In the genomic region with DNA sequence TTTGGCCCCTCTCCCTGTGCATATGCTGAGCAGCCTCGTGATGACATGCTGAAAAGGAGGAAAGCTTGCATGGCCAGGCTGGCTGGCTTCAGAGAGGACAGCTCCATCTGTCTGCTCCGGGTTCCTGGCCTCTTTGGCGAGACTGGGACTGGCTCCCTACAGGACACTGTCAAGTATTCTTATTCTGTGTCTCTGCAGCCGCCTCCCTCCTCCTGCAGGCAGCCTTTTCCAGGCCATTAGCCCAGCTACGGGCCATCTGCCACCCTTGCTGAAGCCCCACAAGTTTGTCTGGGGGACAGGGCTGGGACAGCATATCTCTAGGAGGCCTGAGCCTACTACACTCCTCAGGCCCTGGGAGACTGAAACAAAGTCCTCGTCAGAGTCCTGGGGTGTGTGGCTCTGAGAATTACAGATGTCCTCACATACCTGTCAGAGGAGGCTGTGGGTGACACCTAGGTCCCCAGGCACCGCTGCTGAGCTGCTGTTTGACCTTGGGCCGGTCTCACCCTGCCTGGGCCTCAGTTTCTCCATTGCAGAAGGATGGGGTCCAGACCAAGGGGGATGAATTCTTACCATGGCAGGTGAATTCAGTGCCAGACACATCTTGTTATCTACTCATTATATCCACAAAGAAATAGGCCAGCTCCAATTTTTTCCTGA, we compare ENCODE assay signal across 17 cellular contexts. TPM values are rescaled to one million over a fixed set of nuclear protein-coding genes. Genes with fewer than 3 reads are reported as not detected.
DNase-seq lines count a peak whose midpoint lies in the region; ATAC-seq, FAIRE-seq and TF ChIP-seq lines count a peak whose summit lies in the region.
"Had no signal": no experiment of that assay in that cellular context is flagged by ENCODE, and none has a peak within 500 bp of the region (broad histone marks: within the 10 kb centered on the region; RNA-seq: fewer than 3 reads in every experiment).

No MANE protein-coding gene starts in this region.

- intact Hi-C loops in left ventricle myocardium inferior (cut with micrococcal nuclease) = no loop called here
- intact Hi-C loops in kidney (cut with DNase I) = no loop called here
- intact Hi-C loops in aorta (cut with DNase I) = no loop called here

- peaks cover 34% of the 10 kb centered on the region for H3K27me3 ChIP-seq in left ventricle myocardium inferior (ENCODE audit: low read depth)
- peaks cover 0 to 13% of the 10 kb centered on the region in 2 donors for H3K27me3 ChIP-seq in right atrium auricular region
- peaks cover 6% of the 10 kb centered on the region for H3K27me3 ChIP-seq in WERI-Rb-1 (ENCODE audit: insufficient read depth, low read depth, severe bottlenecking)
- no peaks in the 10 kb centered on the region for H3K27me3 ChIP-seq in aorta (ENCODE audit: control insufficient read depth in 1 of 2, insufficient read depth in 2 of 2, low read length in 1 of 2)
- peaks cover 4% of the 10 kb centered on the region for H3K27me3 ChIP-seq in mesendoderm (ENCODE audit: insufficient read depth, low read length, poor library complexity)
- H3K27me3 ChIP-seq: MG63 had no signal

- no peak overlapping the region for H3K4ac ChIP-seq in mesendoderm (ENCODE audit: low read depth, low read length)

- ATAC-seq in aorta (ENCODE audit: low FRiP score) (no peak), GM21723 (IDR thresholded peaks at IDR 0.05; ENCODE audit: unreplicated experiment) (no peak)
- ATAC-seq: A549 had no signal

- DNase-seq in left ventricle myocardium inferior (peak; percentile 1), right atrium auricular region (ENCODE audit: low spot score) (no peak), WERI-Rb-1 (peak; percentile 54), kidney (peak; percentile 43), aorta (peak; percentile 21 to 51), NCI-H2227 treated with DMSO at 0.1 percent for 48 hours (lab: John Stamatoyannopoulos, UW) (no peak), mesendoderm (no peak)
- DNase-seq: H9, Karpas-422, MG63, NCI-H1092, NCI-H69, SJCRH30 had no signal

- H2AK5ac ChIP-seq in mesendoderm (ENCODE audit: low read length) = no peak overlapping the region

- H3K56ac ChIP-seq in mesendoderm (ENCODE audit: low read length) = no peak overlapping the region

- no peak overlapping the region for H2BK120ac ChIP-seq in mesendoderm (ENCODE audit: low read depth, low read length)

- WGBS in aorta, 2 donors = 87 to 90% methylated on average over 7 to 8 of the region's 8 CpGs
- no CpG with 5 or more reads among the region's 8 CpGs for WGBS in mesendoderm (ENCODE audit: extremely low coverage, insufficient coverage, low lambda C conversion rate)

- no peak for FAIRE-seq in kidney (lab: Jason Lieb, UNC)
- FAIRE-seq: A549 had no signal

- H3K9ac ChIP-seq in kidney (ENCODE audit: low read length in 2 of 2) (no peak overlapping the region), mesendoderm (ENCODE audit: low read length) (no peak overlapping the region)

- H3K4me3 ChIP-seq in left ventricle myocardium inferior (no peak overlapping the region), right atrium auricular region (no peak overlapping the region), WERI-Rb-1 (ENCODE audit: low read depth, low read length) (no peak overlapping the region), kidney (ENCODE audit: low read length in 2 of 2) (no peak overlapping the region), aorta (ENCODE audit: low read length in 2 of 2) (no peak overlapping the region), mesendoderm (ENCODE audit: low read length) (no peak overlapping the region)
- H3K4me3 ChIP-seq: A549, MG63, SJCRH30 had no signal

- no peak overlapping the region for H3K4me2 ChIP-seq in mesendoderm (ENCODE audit: low read length)
- H3K4me2 ChIP-seq: A549 had no signal

- H3K27ac ChIP-seq in left ventricle myocardium inferior (replicated peaks) = no peak overlapping the region
- no peak overlapping the region for H3K27ac ChIP-seq in right atrium auricular region
- H3K27ac ChIP-seq in WERI-Rb-1 = no peak overlapping the region
- no peak overlapping the region for H3K27ac ChIP-seq in kidney (ENCODE audit: low read depth in 2 of 2, low read length in 2 of 2)
- H3K27ac ChIP-seq in aorta (ENCODE audit: low read depth in 1 of 2, low read length in 2 of 2) = no peak overlapping the region
- no peak overlapping the region for H3K27ac ChIP-seq in mesendoderm (ENCODE audit: low read depth, low read length)
- H3K27ac ChIP-seq: A549, SJCRH30 had no signal

- H4K8ac ChIP-seq in mesendoderm (ENCODE audit: low read depth, low read length) = no peak overlapping the region

- H3K36me3 ChIP-seq in left ventricle myocardium inferior = no peaks in the 10 kb centered on the region
- no peaks in the 10 kb centered on the region for H3K36me3 ChIP-seq in right atrium auricular region
- no peaks in the 10 kb centered on the region for H3K36me3 ChIP-seq in WERI-Rb-1
- H3K36me3 ChIP-seq in kidney (ENCODE audit: control insufficient read depth in 1 of 2, insufficient read depth in 2 of 2, low read length in 2 of 2) = no peaks in the 10 kb centered on the region
- H3K36me3 ChIP-seq in aorta (ENCODE audit: control insufficient read depth in 1 of 2, insufficient read depth in 2 of 2, low read length in 1 of 2) = no peaks in the 10 kb centered on the region
- no peaks in the 10 kb centered on the region for H3K36me3 ChIP-seq in mesendoderm (ENCODE audit: control insufficient read depth, insufficient read depth, low read length)
- H3K36me3 ChIP-seq: MG63, SJCRH30 had no signal

- H3K9me3 ChIP-seq in left ventricle myocardium inferior (replicated peaks) (peaks cover 18% of the 10 kb centered on the region), right atrium auricular region (peaks cover 3 to 11% of the 10 kb centered on the region in 2 donors), WERI-Rb-1 (ENCODE audit: severe bottlenecking) (peaks cover 5% of the 10 kb centered on the region), kidney (ENCODE audit: control insufficient read depth in 1 of 2, low read length in 2 of 2) (no peaks in the 10 kb centered on the region), aorta (ENCODE audit: control insufficient read depth, low read length) (no peaks in the 10 kb centered on the region)
- H3K9me3 ChIP-seq: MG63, SJCRH30 had no signal

- TF ChIP-seq CTCF in left ventricle myocardium inferior (IDR thresholded peaks at IDR 0.05; ENCODE audit: borderline replicate concordance) (no peak), right atrium auricular region (IDR thresholded peaks at IDR 0.05) (no peak), WERI-Rb-1 (IDR thresholded peaks at IDR 0.05; ENCODE audit: low read depth, low read length) (no peak), kidney (IDR thresholded peaks at IDR 0.05; ENCODE audit: borderline replicate concordance, extremely low read depth, insufficient read depth) (no peak)

- H3K4me1 ChIP-seq in left ventricle myocardium inferior (peaks cover 28% of the 10 kb centered on the region), right atrium auricular region (peaks cover 0 to 6% of the 10 kb centered on the region in 2 donors), kidney (ENCODE audit: control insufficient read depth in 1 of 2, insufficient read depth in 1 of 2, low read depth in 1 of 2, low read length in 2 of 2) (peaks cover 0 to 5% of the 10 kb centered on the region in 2 donors), aorta (ENCODE audit: control insufficient read depth in 1 of 2, insufficient read depth in 2 of 2, low read length in 2 of 2) (no peaks in the 10 kb centered on the region), mesendoderm (ENCODE audit: control insufficient read depth, low read depth, low read length) (no peaks in the 10 kb centered on the region)
- H3K4me1 ChIP-seq: A549, SJCRH30 had no signal

- H3K18ac ChIP-seq in mesendoderm (ENCODE audit: low read length) = no peak overlapping the region

- no peak overlapping the region for H2BK5ac ChIP-seq in mesendoderm (ENCODE audit: low read length)

- H3K79me2 ChIP-seq in mesendoderm (ENCODE audit: control insufficient read depth, insufficient read depth, low read length) = no peaks in the 10 kb centered on the region

- H4K5ac ChIP-seq in mesendoderm (ENCODE audit: low read length) = no peak overlapping the region

- H2BK15ac ChIP-seq in mesendoderm (replicated peaks; ENCODE audit: low read depth) = no peak overlapping the region

- no peaks in the 10 kb centered on the region for H3K79me1 ChIP-seq in mesendoderm (ENCODE audit: low read length)

- no peak overlapping the region for H3K23ac ChIP-seq in mesendoderm (ENCODE audit: low read length)

RNA-seq across cellular contexts. Expression of gene MRGPRG, which starts 11.0 kb away (rescaled TPM):
- total RNA-seq in left ventricle myocardium inferior (not detected), right atrium auricular region (not detected), kidney (not detected), aorta (not detected)
- polyA plus RNA-seq in kidney (ENCODE audit: insufficient read depth, low read depth, low replicate concordance) (not detected), aorta (not detected)
- not detected for polyA plus RNA-seq in mesendoderm (2013, experiment 1 of 2)
- polyA plus RNA-seq in mesendoderm (2013, experiment 2 of 2) = not detected
- total RNA-seq: Daoy, H9, OCI-LY7, SJCRH30 had no signal
- polyA plus RNA-seq: A549 had no signal

RNA-seq across cellular contexts. Expression of gene MRGPRE, which starts 24.6 kb away (rescaled TPM):
- total RNA-seq in left ventricle myocardium inferior = 0.36 TPM
- not detected for total RNA-seq in right atrium auricular region
- total RNA-seq in kidney = 0.22 TPM
- polyA plus RNA-seq in kidney (ENCODE audit: insufficient read depth, low read depth, low replicate concordance) = not detected
- not detected for total RNA-seq in aorta
- not detected for polyA plus RNA-seq in aorta
- not detected for polyA plus RNA-seq in mesendoderm (2013, experiment 1 of 2)
- polyA plus RNA-seq in mesendoderm (2013, experiment 2 of 2) = 0.03 TPM
- total RNA-seq: Daoy, H9, OCI-LY7, SJCRH30 had no signal
- polyA plus RNA-seq: A549 had no signal

RNA-seq across cellular contexts. Expression of gene OSBPL5, which starts 42.5 kb away (rescaled TPM):
- 11.4 TPM for total RNA-seq in left ventricle myocardium inferior
- total RNA-seq in right atrium auricular region = 10 to 100 TPM; 11.1 to 17.8 TPM
- total RNA-seq in kidney = 63.0 TPM
- polyA plus RNA-seq in kidney (ENCODE audit: insufficient read depth, low read depth, low replicate concordance) = 8.5 TPM
- 10 to 100 TPM; 64.1 to 69.1 TPM for total RNA-seq in aorta
- 10 to 100 TPM; 11.9 to 48.4 TPM for polyA plus RNA-seq in aorta
- 1.7 TPM for polyA plus RNA-seq in mesendoderm (2013, experiment 1 of 2)
- 1.4 TPM for polyA plus RNA-seq in mesendoderm (2013, experiment 2 of 2)

Comparison
In these comparisons a context has a peak if more than half of its experiments do, and no peak if none do; other contexts are left out.
1. DNase-seq: peak in left ventricle myocardium inferior (single experiment), WERI-Rb-1 (single experiment), kidney (single experiment) and aorta (2 of 2); none in right atrium auricular region (single experiment), NCI-H2227 treated with DMSO at 0.1 percent for 48 hours (single experiment) and mesendoderm (single experiment).